Comparison of ENCODE assay signal across 8 cellular contexts in genomic region chr22:25404556-25404922, GRCh38.
DNase-seq lines count a peak whose midpoint lies in the region; ATAC-seq, FAIRE-seq and TF ChIP-seq lines count a peak whose summit lies in the region.

No MANE protein-coding gene starts in this region.

- WGBS in pancreas, 2 donors = 0% methylated on average over 13 to 35 of the region's 35 CpGs

- no peak for DNase-seq in activated naive CD4-positive, alpha-beta T cell (lab: John Stamatoyannopoulos, UW)
- DNase-seq in T-cell = no peak
- no peak for DNase-seq in fibroblast of mammary gland (ENCODE audit: low read depth)
- peak in 3 of 6 donors; percentile 37 to 82 (median 72) for DNase-seq in pancreas
- DNase-seq in GM19240 (ENCODE audit: insufficient read length, low spot score) = no peak

- intact Hi-C loops in pancreas (cut with DNase I) = no loop called here

- POLR2A ChIA-PET in T-cell (lab: Charles Lee) = no interaction called here

- ATAC-seq in T-cell (replicated peaks in 1 of 4) = no peak
- peak in 1 of 4 donors; percentile 16 for ATAC-seq in pancreas
- ATAC-seq in GM21825 (IDR thresholded peaks at IDR 0.05; ENCODE audit: unreplicated experiment) = no peak
- ATAC-seq in HG03571 (IDR thresholded peaks at IDR 0.05; ENCODE audit: unreplicated experiment) = no peak

- peaks cover 31% of the 10 kb centered on the region for H3K4me1 Mint-ChIP-seq in activated naive CD4-positive, alpha-beta T cell treated with anti-CD3 and anti-CD28 coated beads, Interleukin-2, amount 50 U/mL, for 24 hours
- H3K4me1 Mint-ChIP-seq in T-cell = peaks cover 40 to 44% (median 42%) of the 10 kb centered on the region in 3 donors

- FAIRE-seq in pancreas (lab: Jason Lieb, UNC) = no peak

- no peaks in the 10 kb centered on the region for H3K27me3 ChIP-seq in pancreas

- H3K9me3 ChIP-seq in pancreas = no peaks in the 10 kb centered on the region

- peak overlapping the region in 3 of 4 donors; percentile 70 to 81 (median 71) for H3K27ac ChIP-seq in pancreas

- peaks cover 0 to 16% (median 10%) of the 10 kb centered on the region in 3 donors for H3K4me1 ChIP-seq in pancreas

- H3K36me3 ChIP-seq in pancreas = no peaks in the 10 kb centered on the region

- H3K4me3 ChIP-seq in fibroblast of mammary gland (ENCODE audit: control insufficient read depth, low read depth, low read length) = peak overlapping the region; percentile 57
- peak overlapping the region; percentile 73 to 84 (median 78) for H3K4me3 ChIP-seq in pancreas

- no peaks in the 10 kb centered on the region for H3K9me3 Mint-ChIP-seq in activated naive CD4-positive, alpha-beta T cell treated with anti-CD3 and anti-CD28 coated beads, Interleukin-2, amount 50 U/mL, for 24 hours
- H3K9me3 Mint-ChIP-seq in T-cell = no peaks in the 10 kb centered on the region

- no peaks in the 10 kb centered on the region for H3K36me3 Mint-ChIP-seq in activated naive CD4-positive, alpha-beta T cell treated with anti-CD3 and anti-CD28 coated beads, Interleukin-2, amount 50 U/mL, for 24 hours
- H3K36me3 Mint-ChIP-seq in T-cell = no peaks in the 10 kb centered on the region

- no peak overlapping the region for H3K27ac Mint-ChIP-seq in activated naive CD4-positive, alpha-beta T cell treated with anti-CD3 and anti-CD28 coated beads, Interleukin-2, amount 50 U/mL, for 24 hours
- H3K27ac Mint-ChIP-seq in T-cell = no peak overlapping the region

- no peaks in the 10 kb centered on the region for H3K27me3 Mint-ChIP-seq in activated naive CD4-positive, alpha-beta T cell treated with anti-CD3 and anti-CD28 coated beads, Interleukin-2, amount 50 U/mL, for 24 hours
- H3K27me3 Mint-ChIP-seq in T-cell = no peaks in the 10 kb centered on the region

- TF ChIP-seq CTCF in fibroblast of mammary gland (conservative IDR thresholded peaks at IDR 0.05; ENCODE audit: control insufficient read depth, insufficient read depth, low read depth, low read length) (no peak), pancreas (IDR thresholded peaks at IDR 0.05) (no peak)

- CTCF ChIA-PET in T-cell (lab: Charles Lee) = no interaction called here

- H3K4me3 Mint-ChIP-seq in activated naive CD4-positive, alpha-beta T cell treated with anti-CD3 and anti-CD28 coated beads, Interleukin-2, amount 50 U/mL, for 24 hours = peak overlapping the region; percentile 84
- peak overlapping the region; percentile 84 to 87 (median 86) for H3K4me3 Mint-ChIP-seq in T-cell
